ENCODE assay signal across 8 cellular contexts in the genomic region with DNA sequence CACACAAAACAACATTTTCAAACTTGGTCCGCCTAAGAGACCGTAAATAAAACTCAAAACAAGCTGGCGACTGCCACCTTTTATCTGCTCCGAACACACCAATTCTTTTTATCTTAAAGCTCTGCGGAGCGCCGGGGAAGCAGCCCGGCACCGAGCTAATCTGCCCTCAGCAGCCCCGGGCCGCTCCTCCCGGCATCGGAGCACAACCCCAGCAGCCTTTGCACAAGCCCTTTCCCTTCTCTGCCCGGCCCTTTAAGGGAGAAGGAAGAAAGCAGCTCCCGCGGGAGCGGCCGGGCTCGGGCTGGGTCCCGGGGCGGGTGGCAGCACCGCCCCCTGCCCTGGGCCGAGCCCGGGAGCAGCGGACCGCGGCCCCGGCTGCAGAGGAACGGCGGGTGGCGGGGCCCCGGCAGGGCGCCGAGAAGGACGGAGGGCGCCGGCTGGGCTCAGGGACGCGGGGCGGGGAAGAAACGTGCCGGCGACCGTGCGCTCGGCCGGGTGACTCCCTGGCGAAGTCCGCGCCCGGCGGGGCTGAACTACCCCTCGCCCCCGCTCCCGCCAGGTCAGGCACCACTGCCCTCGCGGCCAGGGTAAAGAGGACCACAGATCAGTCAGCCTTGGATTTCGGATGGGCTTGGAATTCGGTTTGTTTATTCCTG.
A peak's percentile ranks its signal among the peaks of the same experiment; 100 is the strongest.
DNase-seq lines count a peak whose midpoint lies in the region; ATAC-seq and TF ChIP-seq lines count a peak whose summit lies in the region.

No MANE protein-coding gene starts in this region.

- ATAC-seq in GM21423 (IDR thresholded peaks at IDR 0.05; ENCODE audit: unreplicated experiment) (no peak), GM21619 (IDR thresholded peaks at IDR 0.05; ENCODE audit: unreplicated experiment) (no peak)

- dilution Hi-C loops in mammary epithelial cell (cut with HindIII; ENCODE audit: low sequenced_read_pairs): no loop called here

- H3K27ac Mint-ChIP-seq in T-helper 2 cell treated with Interferon-gamma antibody and Interleukin-4, amounts not matched to agents 5 μg/mL and 100 μg/mL, for 36 hours: no peak overlapping the region

- H3K9me3 ChIP-seq in mammary epithelial cell (replicated peaks; ENCODE audit: insufficient read depth, low read length): no peaks in the 10 kb centered on the region

- in situ Hi-C loops in mammary epithelial cell (cut with MboI; ENCODE audit: low sequenced_read_pairs in 2 of 2): loop anchor here (25.0 kb wide), 2 partner anchors 768 to 818 kb away; no protein-coding TSS in a partner anchor

- H4K20me1 ChIP-seq in mammary epithelial cell (ENCODE audit: insufficient read depth, low read length): no peaks in the 10 kb centered on the region

- peak overlapping the region; percentile 74 for H3K4me3 Mint-ChIP-seq in T-helper 2 cell treated with Interferon-gamma antibody and Interleukin-4, amounts not matched to agents 5 μg/mL and 100 μg/mL, for 36 hours

- H3K36me3 ChIP-seq in mammary epithelial cell (ENCODE audit: insufficient read depth, low read length): no peaks in the 10 kb centered on the region

- peak overlapping the region; percentile 28 for H3K9ac ChIP-seq in mammary epithelial cell (ENCODE audit: insufficient read depth, low read length)

- no peaks in the 10 kb centered on the region for H3K79me2 ChIP-seq in mammary epithelial cell (ENCODE audit: insufficient read depth, low read length)

- peaks cover 15% of the 10 kb centered on the region for H3K4me1 Mint-ChIP-seq in T-helper 2 cell treated with Interferon-gamma antibody and Interleukin-4, amounts not matched to agents 5 μg/mL and 100 μg/mL, for 36 hours (ENCODE audit: low read depth)

- no peak for TF ChIP-seq CTCF in mammary epithelial cell (conservative IDR thresholded peaks at IDR 0.05 in 1 of 2, IDR thresholded peaks at IDR 0.05 in 1 of 2; ENCODE audit: extremely low read depth in 1 of 2, insufficient read depth in 1 of 2, low read depth in 1 of 2, low read length in 2 of 2)

- WGBS in mammary epithelial cell (ENCODE audit: low coverage, missing lambda C conversion rate): 0% methylated on average over 10 of the region's 59 CpGs

- no peak overlapping the region for H3K27ac ChIP-seq in mammary epithelial cell (ENCODE audit: insufficient read depth, low read depth, low read length)

- H3K36me3 Mint-ChIP-seq in T-helper 2 cell treated with Interferon-gamma antibody and Interleukin-4, amounts not matched to agents 5 μg/mL and 100 μg/mL, for 36 hours (ENCODE audit: low read depth): no peaks in the 10 kb centered on the region

- no peaks in the 10 kb centered on the region for H3K9me3 Mint-ChIP-seq in T-helper 2 cell treated with Interferon-gamma antibody and Interleukin-4, amounts not matched to agents 5 μg/mL and 100 μg/mL, for 36 hours

- H3K4me2 ChIP-seq in mammary epithelial cell (ENCODE audit: insufficient read depth, low read depth, low read length): peak overlapping the region; percentile 97

- intact Hi-C loops in mammary epithelial cell (cut with micrococcal nuclease): loop anchor here (5.0 kb wide), 6 partner anchors 138 to 413 kb away; a partner anchor contains a TSS

- CTCF ChIA-PET in mammary epithelial cell (lab: Charles Lee; ENCODE audit: low non-redundant PET): no interaction called here

- peak overlapping the region; percentile 93 for H2AFZ ChIP-seq in mammary epithelial cell (ENCODE audit: low read depth, low read length)

- BruUV-seq in mammary epithelial cell (replicated peaks; lab: Mats Ljungman, UMichigan): no TSS peak

- H3K27me3 ChIP-seq in mammary epithelial cell (ENCODE audit: insufficient read depth, low read length): peaks cover 20% of the 10 kb centered on the region

- H3K4me1 ChIP-seq in mammary epithelial cell (ENCODE audit: insufficient read depth, low read length): peaks cover 33% of the 10 kb centered on the region

- H3K27me3 Mint-ChIP-seq in T-helper 2 cell treated with Interferon-gamma antibody and Interleukin-4, amounts not matched to agents 5 μg/mL and 100 μg/mL, for 36 hours (ENCODE audit: low read depth): peaks cover 56% of the 10 kb centered on the region

- DNase-seq in T-helper 2 cell treated with Interferon-gamma antibody and Interleukin-4, amounts not matched to agents 5 μg/mL and 100 μg/mL, for 36 hours (ENCODE audit: low spot score): no peak
- DNase-seq in T-helper 2 cell (no peak), NCI-H345 treated with DMSO at 0.1 percent for 48 hours (lab: John Stamatoyannopoulos, UW; ENCODE audit: unreplicated experiment) (peak; percentile 22), mammary epithelial cell (peak; percentile 66), islet precursor cell (peak; percentile 78)
- DNase-seq in stimulated activated CD8-positive, alpha-beta memory T cell treated with anti-CD3 and anti-CD28 coated beads, Interleukin-4, amount 100 ng/mL, for 48 hours: peak; percentile 36

- peak overlapping the region; percentile 61 to 75 (median 65) for H3K4me3 ChIP-seq in mammary epithelial cell (replicated peaks in 1 of 3; ENCODE audit: insufficient read depth in 1 of 3, low read depth in 2 of 3, low read length in 3 of 3)

Comparison
In these comparisons a context has a peak if more than half of its experiments do, and no peak if none do; other contexts are left out.
1. DNase-seq: peak in NCI-H345 treated with DMSO at 0.1 percent for 48 hours (single experiment), mammary epithelial cell (single experiment), islet precursor cell (single experiment) and stimulated activated CD8-positive, alpha-beta memory T cell treated with anti-CD3 and anti-CD28 coated beads, Interleukin-4, amount 100 ng/mL, for 48 hours (single experiment); none in T-helper 2 cell treated with Interferon-gamma antibody and Interleukin-4, amounts not matched to agents 5 μg/mL and 100 μg/mL, for 36 hours (single experiment) and T-helper 2 cell (0 of 5).